10 cellular contexts compared by ENCODE assay signal in genomic region chr11:102831128-102831708, GRCh38.
DNase-seq lines count a peak whose midpoint lies in the region; ATAC-seq and TF ChIP-seq lines count a peak whose summit lies in the region.
"Had no signal": no experiment of that assay in that cellular context is flagged by ENCODE, and none has a peak within 500 bp of the region (broad histone marks: within the 10 kb centered on the region; RNA-seq: fewer than 3 reads in every experiment).

No MANE protein-coding gene starts in this region.

- peak; percentile 28 for TF ChIP-seq CTCF in GM10248 (IDR thresholded peaks at IDR 0.05; ENCODE audit: control extremely low read depth, extremely low read depth, low read depth, missing control alignments)
- peak; percentile 11 for TF ChIP-seq CTCF in RWPE2 (IDR thresholded peaks at IDR 0.05; ENCODE audit: poor library complexity, severe bottlenecking)

- POLR2A ChIA-PET in GM10248 (lab: Yijun Ruan, JAX), result no interaction called here

- ATAC-seq in RWPE2 (ENCODE audit: low read depth), result no peak
- ATAC-seq: naive thymus-derived CD4-positive, alpha-beta T cell had no signal

- CTCF ChIA-PET in GM10248 (lab: Yijun Ruan, JAX), result interaction anchor here (1.0 to 1.3 kb wide), 3 partner anchors 103 to 112 kb away, joined by 3 to 4 read pairs (median 3); no protein-coding TSS in a partner anchor

- no peak overlapping the region for H3K4me3 ChIP-seq in RWPE2 (ENCODE audit: severe bottlenecking)

- no peaks in the 10 kb centered on the region for H3K27me3 ChIP-seq in RWPE2 (ENCODE audit: insufficient read depth, poor library complexity, severe bottlenecking)

- H3K36me3 ChIP-seq in RWPE2 (ENCODE audit: low read depth), result no peaks in the 10 kb centered on the region

- H3K27ac ChIP-seq in RWPE2 (ENCODE audit: poor library complexity, severe bottlenecking), result no peak overlapping the region
- H3K27ac ChIP-seq: VCaP had no signal

- no peaks in the 10 kb centered on the region for H3K9me3 ChIP-seq in RWPE2 (ENCODE audit: severe bottlenecking)

- peaks cover 18% of the 10 kb centered on the region for H3K4me1 ChIP-seq in RWPE2 (ENCODE audit: insufficient read depth, poor library complexity, severe bottlenecking)

- DNase-seq in GM10248 (ENCODE audit: extremely low spot score) (peak; percentile 22), RWPE2 (ENCODE audit: low spot score) (no peak), fibroblast of the conjunctiva (ENCODE audit: low read depth) (peak; percentile 45), retina (peak; percentile 25), NCI-H1092 treated with DMSO at 0.1 percent for 48 hours (lab: John Stamatoyannopoulos, UW) (no peak), activated T-cell treated with anti-CD3 and anti-CD28 coated beads for 4 hours (no peak), NCI-H510A (lab: John Stamatoyannopoulos, UW) (no peak)
- DNase-seq in activated CD8-positive, alpha-beta memory T cell treated with anti-CD3 and anti-CD28 coated beads for 24 hours, result no peak

Comparison
In these comparisons a context has a peak if more than half of its experiments do, and no peak if none do; other contexts are left out.
1. DNase-seq: peak in GM10248 (single experiment), fibroblast of the conjunctiva (single experiment) and retina (single experiment); none in RWPE2 (single experiment), NCI-H1092 treated with DMSO at 0.1 percent for 48 hours (single experiment), activated CD8-positive, alpha-beta memory T cell treated with anti-CD3 and anti-CD28 coated beads for 24 hours (single experiment), activated T-cell treated with anti-CD3 and anti-CD28 coated beads for 4 hours (single experiment) and NCI-H510A (single experiment).